9 cellular contexts compared by ENCODE assay signal in genomic region chr2:100178085-100178788, GRCh38. TPM values are rescaled to one million over a fixed set of nuclear protein-coding genes. Genes with fewer than 3 reads are reported as not detected.
DNase-seq lines count a peak whose midpoint lies in the region; ATAC-seq and TF ChIP-seq lines count a peak whose summit lies in the region.
"Had no signal": no experiment of that assay in that cellular context is flagged by ENCODE, and none has a peak within 500 bp of the region (broad histone marks: within the 10 kb centered on the region; RNA-seq: fewer than 3 reads in every experiment).

No MANE protein-coding gene starts in this region.

- no peak overlapping the region for H3K9ac ChIP-seq in MM.1S (ENCODE audit: low read length)

- no peak for ATAC-seq in GM19328 (IDR thresholded peaks at IDR 0.05; ENCODE audit: unreplicated experiment)
- no peak for ATAC-seq in GM18498 (IDR thresholded peaks at IDR 0.05; ENCODE audit: unreplicated experiment)

- H3K27ac Mint-ChIP-seq in activated CD4-positive, alpha-beta memory T cell treated with anti-CD3 and anti-CD28 coated beads, Interleukin-2, amount 10 ng/mL, durations not matched to agents 7 days and 5 days: no peak overlapping the region
- H3K27ac Mint-ChIP-seq: stimulated activated naive CD8-positive, alpha-beta T cell treated with anti-CD3 and anti-CD28 coated beads, Interleukin-15, Interleukin-2, amounts not matched to agents 100 ng/mL and 50 ng/mL, for 24 hours had no signal

- no peak overlapping the region for H3K27ac ChIP-seq in MM.1S (ENCODE audit: low read length)

- CTCF ChIA-PET in activated CD4-positive, alpha-beta memory T cell treated with anti-CD3 and anti-CD28 coated beads, Interleukin-2, amount 10 ng/mL, durations not matched to agents 7 days and 5 days (lab: Charles Lee): interaction anchor here (0.5 kb wide), 1 partner anchor 985 kb away, joined by 3 read pairs; no protein-coding TSS in a partner anchor

- H3K36me3 Mint-ChIP-seq in activated CD4-positive, alpha-beta memory T cell treated with anti-CD3 and anti-CD28 coated beads, Interleukin-2, amount 10 ng/mL, durations not matched to agents 7 days and 5 days (ENCODE audit: low read depth): no peaks in the 10 kb centered on the region

- no peaks in the 10 kb centered on the region for H3F3A ChIP-seq in MM.1S (ENCODE audit: insufficient read depth, low read length)

- peak; percentile 42 to 44 for DNase-seq in activated T-cell treated with anti-CD3 and anti-CD28 coated beads, Interleukin-2, amount 50 U/mL, for 48 hours
- DNase-seq in activated T-cell treated with anti-CD3 and anti-CD28 coated beads for 4 hours (no peak), MM.1S (peak; percentile 24), iPS-NIHi11 (ENCODE audit: low spot score) (peak; percentile 82), GDM1 (lab: John Stamatoyannopoulos, UW) (no peak)
- DNase-seq in activated CD4-positive, alpha-beta memory T cell treated with anti-CD3 and anti-CD28 coated beads, Interleukin-2, amount 10 ng/mL, durations not matched to agents 7 days and 5 days: peak; percentile 19

- no peaks in the 10 kb centered on the region for H3K27me3 ChIP-seq in MM.1S (replicated peaks; ENCODE audit: insufficient read depth, low read length)

- H3K4me3 ChIP-seq in MM.1S (ENCODE audit: low read length): no peak overlapping the region

- no peaks in the 10 kb centered on the region for H3K4me1 Mint-ChIP-seq in activated CD4-positive, alpha-beta memory T cell treated with anti-CD3 and anti-CD28 coated beads, Interleukin-2, amount 10 ng/mL, durations not matched to agents 7 days and 5 days

- no peak overlapping the region for H3K4me3 Mint-ChIP-seq in activated CD4-positive, alpha-beta memory T cell treated with anti-CD3 and anti-CD28 coated beads, Interleukin-2, amount 10 ng/mL, durations not matched to agents 7 days and 5 days
- H3K4me3 Mint-ChIP-seq: stimulated activated naive CD8-positive, alpha-beta T cell treated with anti-CD3 and anti-CD28 coated beads, Interleukin-15, Interleukin-2, amounts not matched to agents 100 ng/mL and 50 ng/mL, for 24 hours had no signal

- H2AFZ ChIP-seq in MM.1S (ENCODE audit: low read length): no peak overlapping the region

- H3K27me3 Mint-ChIP-seq in activated CD4-positive, alpha-beta memory T cell treated with anti-CD3 and anti-CD28 coated beads, Interleukin-2, amount 10 ng/mL, durations not matched to agents 7 days and 5 days: no peaks in the 10 kb centered on the region
- H3K27me3 Mint-ChIP-seq: stimulated activated naive CD8-positive, alpha-beta T cell treated with anti-CD3 and anti-CD28 coated beads, Interleukin-15, Interleukin-2, amounts not matched to agents 100 ng/mL and 50 ng/mL, for 24 hours had no signal

- H3K9me3 ChIP-seq in MM.1S (replicated peaks; ENCODE audit: insufficient read depth, low read length): no peaks in the 10 kb centered on the region

- no peaks in the 10 kb centered on the region for H3K9me2 ChIP-seq in MM.1S (replicated peaks; ENCODE audit: insufficient read depth, low read length)

- H3K4me1 ChIP-seq in MM.1S (ENCODE audit: low read length): no peaks in the 10 kb centered on the region

- no peaks in the 10 kb centered on the region for H4K20me1 ChIP-seq in MM.1S (ENCODE audit: insufficient read depth, low read length)

- H3K36me3 ChIP-seq in MM.1S (replicated peaks; ENCODE audit: insufficient read depth, low read length): no peaks in the 10 kb centered on the region

- H3K9me3 Mint-ChIP-seq in activated CD4-positive, alpha-beta memory T cell treated with anti-CD3 and anti-CD28 coated beads, Interleukin-2, amount 10 ng/mL, durations not matched to agents 7 days and 5 days: no peaks in the 10 kb centered on the region

- no peak overlapping the region for H3K4me2 ChIP-seq in MM.1S (ENCODE audit: low read depth, low read length)

- TF ChIP-seq CTCF in MM.1S (IDR thresholded peaks at IDR 0.05; ENCODE audit: low read length): peak; percentile 25

- no peaks in the 10 kb centered on the region for H3K79me2 ChIP-seq in MM.1S (ENCODE audit: low read length)

- POLR2A ChIA-PET in activated CD4-positive, alpha-beta memory T cell treated with anti-CD3 and anti-CD28 coated beads, Interleukin-2, amount 10 ng/mL, durations not matched to agents 7 days and 5 days (lab: Charles Lee): no interaction called here

RNA-seq across cellular contexts. Expression of gene AFF3, which starts 35.8 kb away (rescaled TPM):
- total RNA-seq in activated CD4-positive, alpha-beta memory T cell treated with anti-CD3 and anti-CD28 coated beads, Interleukin-2, amount 10 ng/mL, durations not matched to agents 7 days and 5 days: under 1 TPM; 0.03 TPM

Comparison
In these comparisons a context has a peak if more than half of its experiments do, and no peak if none do; other contexts are left out.
1. DNase-seq: peak in activated T-cell treated with anti-CD3 and anti-CD28 coated beads, Interleukin-2, amount 50 U/mL, for 48 hours (2 of 2), MM.1S (single experiment), activated CD4-positive, alpha-beta memory T cell treated with anti-CD3 and anti-CD28 coated beads, Interleukin-2, amount 10 ng/mL, durations not matched to agents 7 days and 5 days (single experiment) and iPS-NIHi11 (single experiment); none in activated T-cell treated with anti-CD3 and anti-CD28 coated beads for 4 hours (single experiment) and GDM1 (single experiment).